ENCODE assay signal across 8 cellular contexts in genomic region chr19:36331353-36332228, GRCh38. TPM values are rescaled to one million over a fixed set of nuclear protein-coding genes. Genes with fewer than 3 reads are reported as not detected.
DNase-seq lines count a peak whose midpoint lies in the region; ATAC-seq, FAIRE-seq and TF ChIP-seq lines count a peak whose summit lies in the region.

No MANE protein-coding gene starts in this region.

- peak overlapping the region; percentile 81 to 95 (median 93) for H3K4me3 ChIP-seq in subcutaneous abdominal adipose tissue (ENCODE audit: low read depth in 1 of 5, low read length in 5 of 5)

- peaks cover 0 to 7% (median 0%) of the 10 kb centered on the region in 5 donors for H3K9me3 ChIP-seq in subcutaneous abdominal adipose tissue (ENCODE audit: control insufficient read depth in 5 of 5, low read length in 5 of 5)

- no peak for TF ChIP-seq CTCF in RWPE1 (conservative IDR thresholded peaks at IDR 0.05; ENCODE audit: low read depth)

- DNase-seq in GM12891 (ENCODE audit: insufficient read length, low spot score) (peak; percentile 73), RWPE1 (ENCODE audit: low spot score) (peak; percentile 92), glomerular endothelial cell (ENCODE audit: extremely low read depth, low read depth, low spot score) (peak; percentile 45), non-pigmented ciliary epithelial cell (ENCODE audit: low read depth) (peak; percentile 88)
- DNase-seq in activated naive CD4-positive, alpha-beta T cell treated with anti-CD3 and anti-CD28 coated beads, Interleukin-2, amount 50 U/mL, for 16 hours: peak; percentile 47

- no peaks in the 10 kb centered on the region for H3K27me3 ChIP-seq in subcutaneous abdominal adipose tissue (ENCODE audit: control insufficient read depth in 5 of 5, insufficient read depth in 4 of 5, low read length in 5 of 5)

- FAIRE-seq in GM12891 (lab: Jason Lieb, UNC): peak; percentile 97

- TF ChIP-seq POLR2A in GM12891 (IDR thresholded peaks at IDR 0.05; ENCODE audit: low read depth, low read length): no peak

- POLR2A ChIA-PET in RWPE1 (lab: Yijun Ruan, JAX; ENCODE audit: low non-redundant PET): no interaction called here

- peak overlapping the region; percentile 42 for H3K27ac ChIP-seq in RWPE1
- H3K27ac ChIP-seq in subcutaneous abdominal adipose tissue (ENCODE audit: low read depth, low read length): peak overlapping the region; percentile 17

- peak overlapping the region; percentile 38 to 80 (median 65) for H3K9ac ChIP-seq in subcutaneous abdominal adipose tissue (ENCODE audit: low read length in 5 of 5)

- ATAC-seq in HG03575 (IDR thresholded peaks at IDR 0.05; ENCODE audit: extremely low read depth, insufficient number of reproducible peaks, low FRiP score, unreplicated experiment): peak; percentile 94
- no peak for ATAC-seq in HG03460 (IDR thresholded peaks at IDR 0.05; ENCODE audit: unreplicated experiment)

- H3K36me3 ChIP-seq in subcutaneous abdominal adipose tissue (ENCODE audit: control insufficient read depth in 5 of 5, insufficient read depth in 5 of 5, low read length in 5 of 5): peaks cover 0 to 17% (median 12%) of the 10 kb centered on the region in 5 donors

- peaks cover 0 to 18% (median 14%) of the 10 kb centered on the region in 5 donors for H3K4me1 ChIP-seq in subcutaneous abdominal adipose tissue (ENCODE audit: control insufficient read depth in 5 of 5, insufficient read depth in 5 of 5, low read length in 5 of 5)

- CTCF ChIA-PET in RWPE1 (lab: Yijun Ruan, JAX): interaction anchor here (0.6 kb wide), 1 partner anchor 40 kb away, joined by 3 read pairs; no protein-coding TSS in a partner anchor

TF ChIP-seq in GM12891, 5 proteins besides CTCF, POLR2A, EP300 and RAD21:
- TF ChIP-seq POLR2AphosphoS5 (IDR thresholded peaks at IDR 0.05; ENCODE audit: low read depth, low read length) (0 out of 2 replicates have a peak, but pooled peaks have one; percentile 36), POU2F2 (IDR thresholded peaks at IDR 0.05; ENCODE audit: low read depth, low read length) (no peak), SPI1 (IDR thresholded peaks at IDR 0.05; ENCODE audit: low read depth, low read length) (peak; percentile 41)

RNA-seq across cellular contexts. Expression of gene ZFP14, which starts 47.4 kb away (rescaled TPM):
- polyA plus RNA-seq in GM12891 (2012; ENCODE audit: low read depth, missing spikeins): 0.78 TPM
- total RNA-seq in glomerular endothelial cell: 1.2 and 3.5 TPM in 2 replicates
